19 cellular contexts compared by ENCODE assay signal in genomic region chr14:101687756-101688546, GRCh38.
DNase-seq lines count a peak whose midpoint lies in the region; ATAC-seq, FAIRE-seq and TF ChIP-seq lines count a peak whose summit lies in the region.
"Had no signal": no experiment of that assay in that cellular context is flagged by ENCODE, and none has a peak within 500 bp of the region (broad histone marks: within the 10 kb centered on the region; RNA-seq: fewer than 3 reads in every experiment).

No MANE protein-coding gene starts in this region.

- H4K8ac ChIP-seq in trophoblast cell (ENCODE audit: low read depth, low read length): no peak overlapping the region

- H3K18ac ChIP-seq in trophoblast cell (ENCODE audit: low read length): no peak overlapping the region

- no TSS peak for BruUV-seq in K562 (replicated peaks; lab: Mats Ljungman, UMichigan)

- H2BK5ac ChIP-seq in trophoblast cell (ENCODE audit: low read depth, low read length, poor library complexity): no peak overlapping the region

- H3K4ac ChIP-seq in trophoblast cell (ENCODE audit: low read depth, low read length): no peak overlapping the region

- CTCF ChIA-PET in K562 (lab: Yijun Ruan, JAX; ENCODE audit: low intra/inter-chr PET ratio): no interaction called here

- TF ChIP-seq CTCF in OCI-LY3 (IDR thresholded peaks at IDR 0.05; ENCODE audit: low read depth, low read length) (no peak), K562 (IDR thresholded peaks at IDR 0.05 in 2 of 3, conservative IDR thresholded peaks at IDR 0.05 in 1 of 3; ENCODE audit: insufficient read depth in 2 of 3, low read depth in 1 of 3, low read length in 3 of 3) (no peak)

- POLR2A ChIA-PET in K562 (lab: Yijun Ruan, JAX): no interaction called here

- H2BK120ac ChIP-seq in trophoblast cell (ENCODE audit: insufficient read depth, low read length, poor library complexity): no peak overlapping the region

- FAIRE-seq in K562 (lab: Jason Lieb, UNC): peak; percentile 61
- FAIRE-seq: HTR-8/SVneo had no signal

- H3K23ac ChIP-seq in trophoblast cell (ENCODE audit: low read length): no peak overlapping the region

- H3K9me3 ChIP-seq in OCI-LY3 (ENCODE audit: insufficient read depth, low read length) (no peaks in the 10 kb centered on the region), K562 (replicated peaks; ENCODE audit: control insufficient read depth, insufficient read depth, low read depth, low read length) (peaks cover 20% of the 10 kb centered on the region), trophoblast cell (ENCODE audit: insufficient read depth, low read depth, low read length) (peaks cover 11% of the 10 kb centered on the region), Karpas-422 (ENCODE audit: low read length) (no peaks in the 10 kb centered on the region)

- H3K4me1 ChIP-seq in OCI-LY3 (ENCODE audit: low read length) (no peaks in the 10 kb centered on the region), K562 (replicated peaks in 1 of 2; ENCODE audit: control insufficient read depth in 2 of 2, insufficient read depth in 2 of 2, low read length in 2 of 2) (peaks cover 22 to 28% of the 10 kb centered on the region in 2 experiments; a peak in 4 of 5 replicates), trophoblast cell (ENCODE audit: control insufficient read depth in 1 of 2, insufficient read depth in 2 of 2, low read length in 2 of 2) (no peaks in the 10 kb centered on the region), Karpas-422 (ENCODE audit: low read length) (no peaks in the 10 kb centered on the region)

- WGBS in K562 (ENCODE audit: insufficient coverage, low coverage, missing lambda C conversion rate): 58% methylated on average over 6 of the region's 6 CpGs
- WGBS in trophoblast cell (ENCODE audit: extremely low coverage, insufficient coverage, insufficient read length): no CpG with 5 or more reads among the region's 6 CpGs

- H3K4me2 ChIP-seq in OCI-LY3 (ENCODE audit: low read length) (no peak overlapping the region), K562 (ENCODE audit: insufficient read depth, low read length) (0 out of 2 replicates have a peak overlapping the region, but pooled peaks have one; percentile 10), trophoblast cell (ENCODE audit: low read length) (no peak overlapping the region), Karpas-422 (ENCODE audit: low read depth, low read length, poor library complexity, severe bottlenecking) (no peak overlapping the region)

- in situ Hi-C loops in K562 (cut with MboI): no loop called here

- H3K27ac ChIP-seq in OCI-LY3 (ENCODE audit: low read length) (no peak overlapping the region), K562 (ENCODE audit: extremely low read depth, low read depth, low read length) (peak overlapping the region; percentile 50; the same call in 2 of the 3 replicates), trophoblast cell (ENCODE audit: low read depth, low read length) (no peak overlapping the region), Karpas-422 (ENCODE audit: low read length) (no peak overlapping the region)

- H3K9me1 ChIP-seq in K562 (ENCODE audit: control insufficient read depth, insufficient read depth, low read length): no peaks in the 10 kb centered on the region

- intact Hi-C loops in K562 (cut with micrococcal nuclease): loop anchor here (5.0 kb wide), 1 partner anchor 399 kb away; the partner anchor contains the start of gene HSP90AA1

- H3K79me2 ChIP-seq in OCI-LY3 (ENCODE audit: low read length): no peaks in the 10 kb centered on the region
- H3K79me2 ChIP-seq in K562 (ENCODE audit: control insufficient read depth, insufficient read depth, low read length): no peaks in the 10 kb centered on the region
- H3K79me2 ChIP-seq in trophoblast cell (ENCODE audit: control insufficient read depth, insufficient read depth, low read length, poor library complexity): no peaks in the 10 kb centered on the region
- H3K79me2 ChIP-seq in Karpas-422 (ENCODE audit: low read length): no peaks in the 10 kb centered on the region

- no peak for TF ChIP-seq RAD21 in K562 (CRISPR knock-in tag; conservative IDR thresholded peaks at IDR 0.05 in 1 of 2, IDR thresholded peaks at IDR 0.05 in 1 of 2)

- H4K20me1 ChIP-seq in OCI-LY3 (ENCODE audit: insufficient read depth, low read length) (no peaks in the 10 kb centered on the region), K562 (replicated peaks; ENCODE audit: control insufficient read depth, insufficient read depth, low read length) (no peaks in the 10 kb centered on the region), Karpas-422 (ENCODE audit: insufficient read depth, low read depth, low read length) (no peaks in the 10 kb centered on the region)

- ATAC-seq in K562: peak; percentile 59
- no peak for ATAC-seq in HG02759 (IDR thresholded peaks at IDR 0.05; ENCODE audit: unreplicated experiment)
- ATAC-seq in HG03342 (IDR thresholded peaks at IDR 0.05; ENCODE audit: unreplicated experiment): no peak
- ATAC-seq: PC-3, Right ventricle myocardium inferior had no signal

- H4K91ac ChIP-seq in trophoblast cell (ENCODE audit: low read depth, low read length): no peak overlapping the region

- no peaks in the 10 kb centered on the region for H3K36me3 ChIP-seq in OCI-LY3 (replicated peaks; ENCODE audit: low read depth, low read length)
- no peaks in the 10 kb centered on the region for H3K36me3 ChIP-seq in K562 (ENCODE audit: control insufficient read depth, insufficient read depth, low read length)
- H3K36me3 ChIP-seq in trophoblast cell (ENCODE audit: control insufficient read depth in 1 of 2, insufficient read depth in 2 of 2, low read length in 2 of 2): no peaks in the 10 kb centered on the region
- no peaks in the 10 kb centered on the region for H3K36me3 ChIP-seq in Karpas-422 (ENCODE audit: insufficient read depth, low read length)

- DNase-seq in NCI-H69 (lab: John Stamatoyannopoulos, UW) (peak; percentile 65), K562 (ENCODE audit: extremely low read depth in 1 of 4, low spot score in 3 of 4) (peak in 2 of 4 experiments; percentile 22 to 72), trophoblast cell (peak; percentile 70 to 81), Karpas-422 (no peak)
- DNase-seq: DMS 273 treated with DMSO at 0.1 percent for 48 hours, DND-41, H7, HFFc6, MV-4-11, NCI-H187, NCI-H2227 treated with DMSO at 0.1 percent for 48 hours, NCI-H524, PC-3, T-helper 2 cell had no signal

- H2BK12ac ChIP-seq in trophoblast cell (ENCODE audit: low read length): no peak overlapping the region

- TF ChIP-seq POLR2A in K562 (conservative IDR thresholded peaks at IDR 0.05): no peak

- no peaks in the 10 kb centered on the region for H3K79me1 ChIP-seq in trophoblast cell (ENCODE audit: low read length)

- H3K27me3 ChIP-seq in OCI-LY3 (ENCODE audit: low read depth, low read length): no peaks in the 10 kb centered on the region
- no peaks in the 10 kb centered on the region for H3K27me3 ChIP-seq in K562 (ENCODE audit: control insufficient read depth in 2 of 2, insufficient read depth in 2 of 2, low read length in 2 of 2)
- H3K27me3 ChIP-seq in trophoblast cell (ENCODE audit: insufficient read depth, low read length): no peaks in the 10 kb centered on the region
- no peaks in the 10 kb centered on the region for H3K27me3 ChIP-seq in Karpas-422 (ENCODE audit: low read length)

- no peak overlapping the region for H3K9ac ChIP-seq in OCI-LY3 (ENCODE audit: low read length)
- no peak overlapping the region for H3K9ac ChIP-seq in K562 (ENCODE audit: insufficient read depth in 1 of 2, low read depth in 2 of 2, low read length in 2 of 2)
- H3K9ac ChIP-seq in trophoblast cell (ENCODE audit: low read length): no peak overlapping the region
- no peak overlapping the region for H3K9ac ChIP-seq in Karpas-422 (ENCODE audit: low read length)

- H2AFZ ChIP-seq in OCI-LY3 (ENCODE audit: low read depth, low read length) (peak overlapping the region; percentile 33; the same call in 1 of the 2 replicates), K562 (ENCODE audit: low read depth, low read length) (0 out of 2 replicates have a peak overlapping the region, but pooled peaks have one; percentile 40), trophoblast cell (ENCODE audit: insufficient read depth, low read length, poor library complexity) (no peak overlapping the region), Karpas-422 (ENCODE audit: low read length) (no peak overlapping the region; the same call in 1 of the 2 replicates)

- H3K14ac ChIP-seq in trophoblast cell (ENCODE audit: low read length): no peak overlapping the region

- TF ChIP-seq EP300 in K562 (IDR thresholded peaks at IDR 0.05; ENCODE audit: low read length): peak; percentile 28; the same call in 1 of the 2 replicates

- H2AK5ac ChIP-seq in trophoblast cell (ENCODE audit: low read length): no peak overlapping the region

- H3K9me2 ChIP-seq in Karpas-422 (replicated peaks; ENCODE audit: insufficient read depth, low read length): no peaks in the 10 kb centered on the region

- H4K12ac ChIP-seq in trophoblast cell (ENCODE audit: low read depth, low read length): no peak overlapping the region

- no peak overlapping the region for H3K4me3 ChIP-seq in OCI-LY3 (ENCODE audit: low read length)
- H3K4me3 ChIP-seq in K562: no peak overlapping the region
- no peak overlapping the region for H3K4me3 ChIP-seq in trophoblast cell (ENCODE audit: low read depth, low read length)
- H3K4me3 ChIP-seq in Karpas-422 (ENCODE audit: low read length): no peak overlapping the region

TF ChIP-seq in K562, 482 proteins besides CTCF, POLR2A, EP300 and RAD21 (continues in another document):
- no peak for TF ChIP-seq PML (IDR thresholded peaks at IDR 0.05; ENCODE audit: low read length)
- TF ChIP-seq THAP7 (CRISPR knock-in tag; IDR thresholded peaks at IDR 0.05): no peak

Comparison
In these comparisons a context has a peak if more than half of its experiments do, and no peak if none do; other contexts are left out.
1. H2AFZ ChIP-seq: peak in OCI-LY3 (single experiment) and K562 (single experiment); none in trophoblast cell (single experiment) and Karpas-422 (single experiment).